In the genomic region with DNA sequence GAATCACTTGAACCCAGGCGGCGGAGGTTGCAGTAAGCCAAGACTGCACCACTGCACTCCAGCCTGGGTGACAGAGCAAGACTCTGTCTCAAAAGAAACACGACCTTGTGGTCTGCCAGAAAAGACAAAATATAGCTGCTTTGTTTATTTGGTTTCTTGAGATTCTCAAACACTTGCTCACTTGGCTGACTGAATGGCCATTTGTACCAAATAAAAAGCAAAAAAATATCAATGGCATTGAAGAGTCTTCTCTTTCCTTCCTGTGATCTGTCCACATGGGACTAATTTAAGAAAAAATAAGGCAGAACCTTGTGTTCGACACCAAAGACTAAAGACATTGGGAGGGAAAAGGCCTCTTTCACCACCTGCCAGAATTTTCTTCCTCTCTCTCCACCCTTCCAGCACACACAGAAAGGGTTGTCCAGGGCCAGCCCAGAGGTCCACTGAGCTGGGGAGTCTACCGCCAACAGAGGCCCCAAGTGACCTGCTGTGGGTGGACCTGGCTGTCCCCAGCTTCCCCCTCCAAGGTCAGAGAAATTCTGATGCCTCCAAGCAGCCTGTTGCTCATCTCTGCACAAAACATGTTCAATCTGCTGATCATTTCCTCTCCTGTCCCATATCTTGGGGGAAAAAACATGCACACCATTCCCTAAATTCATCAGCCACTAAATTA, we compare ENCODE assay signal across 28 cellular contexts. TPM values are rescaled to one million over a fixed set of nuclear protein-coding genes. Genes with fewer than 3 reads are reported as not detected.
A peak's percentile ranks its signal among the peaks of the same experiment; 100 is the strongest.
DNase-seq lines count a peak whose midpoint lies in the region; ATAC-seq and TF ChIP-seq lines count a peak whose summit lies in the region.
"Had no signal": no experiment of that assay in that cellular context is flagged by ENCODE, and none has a peak within 500 bp of the region (broad histone marks: within the 10 kb centered on the region; RNA-seq: fewer than 3 reads in every experiment).

No MANE protein-coding gene starts in this region.

- H3K27me3 Mint-ChIP-seq in activated CD4-positive, alpha-beta T cell treated with anti-CD3 and anti-CD28 coated beads, Interleukin-2, amount 10 ng/mL, durations not matched to agents 7 days and 5 days, result no peaks in the 10 kb centered on the region
- no peaks in the 10 kb centered on the region for H3K27me3 Mint-ChIP-seq in activated CD4-positive, alpha-beta T cell treated with anti-CD3 and anti-CD28 coated beads for 36 hours
- H3K27me3 Mint-ChIP-seq: activated CD4-positive, alpha-beta memory T cell treated with anti-CD3 and anti-CD28 coated beads for 36 hours; activated naive CD8-positive, alpha-beta T cell treated with anti-CD3 and anti-CD28 coated beads, Interleukin-2, amount 50 U/mL, for 24 hours had no signal

- H3K4me2 ChIP-seq in Loucy (ENCODE audit: low read depth, low read length, poor library complexity, severe bottlenecking) (peak overlapping the region; percentile 57), osteoblast (ENCODE audit: insufficient read depth, low read length) (no peak overlapping the region)

- peaks cover 9% of the 10 kb centered on the region for H4K20me1 ChIP-seq in Loucy (ENCODE audit: insufficient read depth, low read length, poor library complexity, severe bottlenecking)
- H4K20me1 ChIP-seq in osteoblast (ENCODE audit: insufficient read depth, low read length), result no peaks in the 10 kb centered on the region

- intact Hi-C loops in activated CD4-positive, alpha-beta T cell treated with anti-CD3 and anti-CD28 coated beads for 36 hours (cut with DNase I, micrococcal nuclease), result no loop called here

- POLR2A ChIA-PET in activated CD4-positive, alpha-beta T cell treated with anti-CD3 and anti-CD28 coated beads, Interleukin-2, amount 10 ng/mL, durations not matched to agents 7 days and 5 days (lab: Charles Lee), result no interaction called here
- POLR2A ChIA-PET in activated CD4-positive, alpha-beta T cell treated with anti-CD3 and anti-CD28 coated beads for 36 hours (lab: Charles Lee), result no interaction called here

- H3K9me2 ChIP-seq in Loucy (replicated peaks; ENCODE audit: low read depth, low read length), result no peaks in the 10 kb centered on the region

- peak overlapping the region; percentile 1 for H3K4me3 ChIP-seq in Loucy (ENCODE audit: low read length, poor library complexity, severe bottlenecking)
- no peak overlapping the region for H3K4me3 ChIP-seq in osteoblast (ENCODE audit: insufficient read depth, low read length)
- H3K4me3 ChIP-seq: prostate gland had no signal

- peaks cover 23% of the 10 kb centered on the region for H3K4me1 Mint-ChIP-seq in activated CD4-positive, alpha-beta T cell treated with anti-CD3 and anti-CD28 coated beads, Interleukin-2, amount 10 ng/mL, durations not matched to agents 7 days and 5 days
- no peaks in the 10 kb centered on the region for H3K4me1 Mint-ChIP-seq in activated CD4-positive, alpha-beta T cell treated with anti-CD3 and anti-CD28 coated beads for 36 hours
- H3K4me1 Mint-ChIP-seq: activated naive CD8-positive, alpha-beta T cell treated with anti-CD3 and anti-CD28 coated beads, Interleukin-2, amount 50 U/mL, for 24 hours; WTC11 had no signal

- peak overlapping the region; percentile 59 for H3K9ac ChIP-seq in Loucy (ENCODE audit: low read depth, low read length, poor library complexity, severe bottlenecking)

- no peak overlapping the region for H3K4me3 Mint-ChIP-seq in activated CD4-positive, alpha-beta T cell treated with anti-CD3 and anti-CD28 coated beads, Interleukin-2, amount 10 ng/mL, durations not matched to agents 7 days and 5 days
- no peak overlapping the region for H3K4me3 Mint-ChIP-seq in activated CD4-positive, alpha-beta T cell treated with anti-CD3 and anti-CD28 coated beads for 36 hours
- H3K4me3 Mint-ChIP-seq: activated CD4-positive, alpha-beta memory T cell treated with anti-CD3 and anti-CD28 coated beads for 36 hours; activated naive CD8-positive, alpha-beta T cell treated with anti-CD3 and anti-CD28 coated beads, Interleukin-2, amount 50 U/mL, for 24 hours; CD8-positive, alpha-beta T cell; WTC11 had no signal

- TF ChIP-seq CTCF in Loucy (conservative IDR thresholded peaks at IDR 0.05; ENCODE audit: low read length) (no peak), osteoblast (IDR thresholded peaks at IDR 0.05; ENCODE audit: extremely low read depth, low read depth, low read length) (no peak)

- no peak for DNase-seq in activated CD4-positive, alpha-beta T cell treated with anti-CD3 and anti-CD28 coated beads, Interleukin-2, amount 10 ng/mL, durations not matched to agents 7 days and 5 days
- DNase-seq in activated CD4-positive, alpha-beta T cell treated with anti-CD3 and anti-CD28 coated beads for 36 hours, result no peak
- DNase-seq in fibroblast of gingiva (ENCODE audit: low read depth), result peak; percentile 23
- peak; percentile 60 for DNase-seq in osteoblast (ENCODE audit: insufficient read length, low spot score, missing footprints)
- no peak for DNase-seq in activated gamma-delta T cell (lab: John Stamatoyannopoulos, UW)
- DNase-seq in kidney glomerular epithelial cell (lab: John Stamatoyannopoulos, UW), result no peak
- DNase-seq: activated CD4-positive, alpha-beta memory T cell treated with anti-CD3 and anti-CD28 coated beads for 36 hours; activated gamma-delta T cell treated with Interleukin-2 at 50 U/mL for 16 hours; activated naive CD8-positive, alpha-beta T cell treated with anti-CD3 and anti-CD28 coated beads, Interleukin-2, amount 50 U/mL, for 24 hours; brain microvascular endothelial cell; CD8-positive, alpha-beta T cell; effector memory CD4-positive, alpha-beta T cell; GF-D8; islet precursor cell; MM.1S; NCI-H1417 treated with DMSO at 0.1 percent for 48 hours; NCI-H510A; RPMI8226; stimulated activated CD8-positive, alpha-beta memory T cell treated with anti-CD3 and anti-CD28 coated beads, Interleukin-4, amount 100 ng/mL, for 48 hours had no signal

- no peaks in the 10 kb centered on the region for H3K9me3 Mint-ChIP-seq in activated CD4-positive, alpha-beta T cell treated with anti-CD3 and anti-CD28 coated beads, Interleukin-2, amount 10 ng/mL, durations not matched to agents 7 days and 5 days
- H3K9me3 Mint-ChIP-seq in activated CD4-positive, alpha-beta T cell treated with anti-CD3 and anti-CD28 coated beads for 36 hours (ENCODE audit: low read depth), result no peaks in the 10 kb centered on the region
- H3K9me3 Mint-ChIP-seq: activated CD4-positive, alpha-beta memory T cell treated with anti-CD3 and anti-CD28 coated beads for 36 hours; activated naive CD8-positive, alpha-beta T cell treated with anti-CD3 and anti-CD28 coated beads, Interleukin-2, amount 50 U/mL, for 24 hours; CD8-positive, alpha-beta T cell; WTC11 had no signal

- H3K79me2 ChIP-seq in Loucy (ENCODE audit: insufficient read depth, low read length) (peaks cover 44% of the 10 kb centered on the region), osteoblast (ENCODE audit: insufficient read depth, low read length) (no peaks in the 10 kb centered on the region)

- no peaks in the 10 kb centered on the region for H3K9me3 ChIP-seq in Loucy (ENCODE audit: insufficient read depth, low read depth, low read length)
- H3K9me3 ChIP-seq in osteoblast (ENCODE audit: low read depth, low read length), result no peaks in the 10 kb centered on the region
- H3K9me3 ChIP-seq: prostate gland had no signal

- H3K27me3 ChIP-seq in Loucy (ENCODE audit: insufficient read depth, low read length, poor library complexity, severe bottlenecking), result no peaks in the 10 kb centered on the region
- H3K27me3 ChIP-seq in osteoblast (ENCODE audit: insufficient read depth, low read length), result no peaks in the 10 kb centered on the region
- H3K27me3 ChIP-seq: brain microvascular endothelial cell had no signal

- H3K27ac Mint-ChIP-seq in activated CD4-positive, alpha-beta T cell treated with anti-CD3 and anti-CD28 coated beads, Interleukin-2, amount 10 ng/mL, durations not matched to agents 7 days and 5 days, result peak overlapping the region; percentile 60
- no peak overlapping the region for H3K27ac Mint-ChIP-seq in activated CD4-positive, alpha-beta T cell treated with anti-CD3 and anti-CD28 coated beads for 36 hours
- H3K27ac Mint-ChIP-seq: activated CD4-positive, alpha-beta memory T cell treated with anti-CD3 and anti-CD28 coated beads for 36 hours; activated naive CD8-positive, alpha-beta T cell treated with anti-CD3 and anti-CD28 coated beads, Interleukin-2, amount 50 U/mL, for 24 hours; CD8-positive, alpha-beta T cell had no signal

- CTCF ChIA-PET in activated CD4-positive, alpha-beta T cell treated with anti-CD3 and anti-CD28 coated beads, Interleukin-2, amount 10 ng/mL, durations not matched to agents 7 days and 5 days (lab: Charles Lee), result interaction anchor here (0.6 to 2.2 kb wide), 6 partner anchors 16 to 1539 kb away, joined by 3 to 6 read pairs (median 4); partner anchors contain the start of gene IL27RA
- CTCF ChIA-PET in activated CD4-positive, alpha-beta T cell treated with anti-CD3 and anti-CD28 coated beads for 36 hours (lab: Charles Lee), result interaction anchor here (1.0 to 1.5 kb wide), 2 partner anchors 97 to 176 kb away, joined by 3 read pairs; no protein-coding TSS in a partner anchor

- ATAC-seq in activated CD4-positive, alpha-beta T cell treated with anti-CD3 and anti-CD28 coated beads for 36 hours, result no peak
- ATAC-seq in HG03159 (IDR thresholded peaks at IDR 0.05; ENCODE audit: unreplicated experiment), result no peak
- ATAC-seq: activated naive CD8-positive, alpha-beta T cell treated with anti-CD3 and anti-CD28 coated beads, Interleukin-2, amount 50 U/mL, for 24 hours; CD8-positive, alpha-beta T cell; SK-N-SH treated with all-trans-retinoic acid at 6 μM for 48 hours; WTC11 had no signal

- H3K27ac ChIP-seq in osteoblast (ENCODE audit: low read depth, low read length), result no peak overlapping the region
- H3K27ac ChIP-seq: 22Rv1, brain microvascular endothelial cell, prostate gland had no signal

- no peaks in the 10 kb centered on the region for H3K36me3 Mint-ChIP-seq in activated CD4-positive, alpha-beta T cell treated with anti-CD3 and anti-CD28 coated beads, Interleukin-2, amount 10 ng/mL, durations not matched to agents 7 days and 5 days (ENCODE audit: low read depth)
- no peaks in the 10 kb centered on the region for H3K36me3 Mint-ChIP-seq in activated CD4-positive, alpha-beta T cell treated with anti-CD3 and anti-CD28 coated beads for 36 hours (ENCODE audit: low read depth)
- H3K36me3 Mint-ChIP-seq: activated CD4-positive, alpha-beta memory T cell treated with anti-CD3 and anti-CD28 coated beads for 36 hours; CD8-positive, alpha-beta T cell; WTC11 had no signal

- H3K4me1 ChIP-seq in Loucy (ENCODE audit: insufficient read depth, low read length, poor library complexity, severe bottlenecking) (peaks cover 26% of the 10 kb centered on the region), osteoblast (ENCODE audit: insufficient read depth, low read length) (peaks cover 14% of the 10 kb centered on the region)
- H3K4me1 ChIP-seq: prostate gland had no signal

- H3F3A ChIP-seq in Loucy (ENCODE audit: low read depth), result no peaks in the 10 kb centered on the region

- H2AFZ ChIP-seq in Loucy (ENCODE audit: low read length), result no peak overlapping the region
- H2AFZ ChIP-seq in osteoblast (ENCODE audit: low read length), result peak overlapping the region; percentile 10

- no peaks in the 10 kb centered on the region; the same call in 1 of the 2 replicates for H3K36me3 ChIP-seq in Loucy (ENCODE audit: insufficient read depth, low read length)
- no peaks in the 10 kb centered on the region for H3K36me3 ChIP-seq in osteoblast (ENCODE audit: insufficient read depth, low read length)
- H3K36me3 ChIP-seq: brain microvascular endothelial cell, prostate gland had no signal

RNA-seq across cellular contexts. Expression of gene BRME1, which starts 5.9 kb away (rescaled TPM):
- 1 to 10 TPM; 6.3 to 8.0 TPM for total RNA-seq in activated CD4-positive, alpha-beta T cell treated with anti-CD3 and anti-CD28 coated beads, Interleukin-2, amount 10 ng/mL, durations not matched to agents 7 days and 5 days
- total RNA-seq in activated CD4-positive, alpha-beta T cell treated with anti-CD3 and anti-CD28 coated beads for 36 hours, result 1 to 10 TPM; 5.3 to 5.5 TPM
- total RNA-seq in osteoblast, result 0.59 and 0.72 TPM in 2 replicates

RNA-seq across cellular contexts. Expression of gene CC2D1A, which starts 6.0 kb away (rescaled TPM):
- 10 to 100 TPM; 36.5 to 39.3 TPM for total RNA-seq in activated CD4-positive, alpha-beta T cell treated with anti-CD3 and anti-CD28 coated beads, Interleukin-2, amount 10 ng/mL, durations not matched to agents 7 days and 5 days
- total RNA-seq in activated CD4-positive, alpha-beta T cell treated with anti-CD3 and anti-CD28 coated beads for 36 hours, result 10 to 100 TPM; 30.2 to 34.3 TPM
- total RNA-seq in osteoblast, result 19.2 and 22.4 TPM in 2 replicates

RNA-seq across cellular contexts. Expression of gene NANOS3, which starts 23.1 kb away (rescaled TPM):
- under 1 TPM in 1 of 2 experiments, not detected in 1; 0.48 TPM for total RNA-seq in activated CD4-positive, alpha-beta T cell treated with anti-CD3 and anti-CD28 coated beads, Interleukin-2, amount 10 ng/mL, durations not matched to agents 7 days and 5 days
- total RNA-seq in activated CD4-positive, alpha-beta T cell treated with anti-CD3 and anti-CD28 coated beads for 36 hours, result 1 to 10 TPM; 1.2 to 1.6 TPM
- total RNA-seq in osteoblast, result 0.59 TPM in 1 of 2 replicates, not detected in the other
- total RNA-seq: CD8-positive, alpha-beta T cell; lower leg skin; skeletal muscle tissue; ureter had no signal

RNA-seq across cellular contexts. Expression of gene PODNL1, which starts 38.2 kb away (rescaled TPM):
- under 1 TPM; 0.17 to 0.58 TPM for total RNA-seq in activated CD4-positive, alpha-beta T cell treated with anti-CD3 and anti-CD28 coated beads, Interleukin-2, amount 10 ng/mL, durations not matched to agents 7 days and 5 days
- total RNA-seq in activated CD4-positive, alpha-beta T cell treated with anti-CD3 and anti-CD28 coated beads for 36 hours, result under 1 TPM; 0.25 to 0.46 TPM
- total RNA-seq in osteoblast, result 4.0 and 6.5 TPM in 2 replicates
- total RNA-seq: CD8-positive, alpha-beta T cell; skeletal muscle tissue had no signal

RNA-seq across cellular contexts. Expression of gene DCAF15, which starts 52.3 kb away (rescaled TPM):
- total RNA-seq in activated CD4-positive, alpha-beta T cell treated with anti-CD3 and anti-CD28 coated beads, Interleukin-2, amount 10 ng/mL, durations not matched to agents 7 days and 5 days, result 10 to 100 TPM; 80.3 to 85.4 TPM
- 10 to 100 TPM; 55.8 to 61.6 TPM for total RNA-seq in activated CD4-positive, alpha-beta T cell treated with anti-CD3 and anti-CD28 coated beads for 36 hours
- 11.5 and 11.9 TPM in 2 replicates for total RNA-seq in osteoblast

Comparison
In these comparisons a context has a peak if more than half of its experiments do, and no peak if none do; other contexts are left out.
1. DNase-seq: peak in fibroblast of gingiva (single experiment) and osteoblast (single experiment); none in activated CD4-positive, alpha-beta T cell treated with anti-CD3 and anti-CD28 coated beads, Interleukin-2, amount 10 ng/mL, durations not matched to agents 7 days and 5 days (single experiment), activated CD4-positive, alpha-beta T cell treated with anti-CD3 and anti-CD28 coated beads for 36 hours (single experiment), activated gamma-delta T cell (single experiment) and kidney glomerular epithelial cell (single experiment).